In genomic region chr10:89792187-89792586, GRCh38 we compare ENCODE assay signal across 23 cellular contexts.
A peak's percentile ranks its signal among the peaks of the same experiment; 100 is the strongest.
DNase-seq lines count a peak whose midpoint lies in the region; ATAC-seq and TF ChIP-seq lines count a peak whose summit lies in the region.
"Had no signal": no experiment of that assay in that cellular context is flagged by ENCODE, and none has a peak within 500 bp of the region (broad histone marks: within the 10 kb centered on the region; RNA-seq: fewer than 3 reads in every experiment).

No MANE protein-coding gene starts in this region.

- ATAC-seq in RWPE2 (ENCODE audit: low read depth) (peak; percentile 68), HG02642 (IDR thresholded peaks at IDR 0.05; ENCODE audit: poor library complexity, unreplicated experiment) (no peak), HG03354 (IDR thresholded peaks at IDR 0.05; ENCODE audit: poor library complexity, severe bottlenecking, unreplicated experiment) (no peak)
- ATAC-seq: K562, Right ventricle myocardium inferior had no signal

- peaks cover 9% of the 10 kb centered on the region for H3K27me3 Mint-ChIP-seq in activated T-cell treated with anti-CD3 and anti-CD28 coated beads, Interleukin-2, amount 50 U/mL, for 24 hours

- no peaks in the 10 kb centered on the region for H3K4me1 Mint-ChIP-seq in activated T-cell treated with anti-CD3 and anti-CD28 coated beads, Interleukin-2, amount 50 U/mL, for 24 hours (ENCODE audit: low read depth)

- no peaks in the 10 kb centered on the region for H3K36me3 ChIP-seq in RWPE2 (ENCODE audit: low read depth)
- H3K36me3 ChIP-seq: BLaER1, Peyer's patch, SJSA1 had no signal

- H3K4me3 Mint-ChIP-seq in activated T-cell treated with anti-CD3 and anti-CD28 coated beads, Interleukin-2, amount 50 U/mL, for 24 hours: no peak overlapping the region
- H3K4me3 Mint-ChIP-seq: CD4-positive, alpha-beta memory T cell had no signal

- no peaks in the 10 kb centered on the region for H3K27me3 ChIP-seq in RWPE2 (ENCODE audit: insufficient read depth, poor library complexity, severe bottlenecking)
- H3K27me3 ChIP-seq: BLaER1, Peyer's patch, SJSA1 had no signal

- no peak overlapping the region for H3K27ac ChIP-seq in RWPE2 (ENCODE audit: poor library complexity, severe bottlenecking)
- H3K27ac ChIP-seq in coronary artery: no peak overlapping the region
- H3K27ac ChIP-seq: BLaER1, Peyer's patch, SJSA1 had no signal

- H3K4me3 ChIP-seq in RWPE2 (ENCODE audit: severe bottlenecking) (no peak overlapping the region), epithelial cell of esophagus (ENCODE audit: low read length) (no peak overlapping the region), coronary artery (no peak overlapping the region)
- H3K4me3 ChIP-seq: BLaER1, K562, Peyer's patch, SJSA1 had no signal

- peaks cover 8% of the 10 kb centered on the region for H3K4me1 ChIP-seq in RWPE2 (ENCODE audit: insufficient read depth, poor library complexity, severe bottlenecking)
- H3K4me1 ChIP-seq: Caco-2, Peyer's patch, SJSA1 had no signal

- no peaks in the 10 kb centered on the region for H3K9me3 Mint-ChIP-seq in activated T-cell treated with anti-CD3 and anti-CD28 coated beads, Interleukin-2, amount 50 U/mL, for 24 hours
- H3K9me3 Mint-ChIP-seq: CD4-positive, alpha-beta memory T cell had no signal

- H3K36me3 Mint-ChIP-seq in activated T-cell treated with anti-CD3 and anti-CD28 coated beads, Interleukin-2, amount 50 U/mL, for 24 hours (ENCODE audit: low read depth): no peaks in the 10 kb centered on the region
- H3K36me3 Mint-ChIP-seq: CD4-positive, alpha-beta memory T cell had no signal

- peak; percentile 15 for DNase-seq in HCEC 1CT
- DNase-seq in RWPE2 (ENCODE audit: low spot score): no peak
- peak; percentile 53 for DNase-seq in epithelial cell of esophagus (ENCODE audit: low read depth)
- no peak for DNase-seq in activated T-cell treated with anti-CD3 and anti-CD28 coated beads, Interleukin-2, amount 50 U/mL, for 24 hours
- no peak for DNase-seq in coronary artery (ENCODE audit: low spot score)
- DNase-seq: ACHN; Caco-2; CD4-positive, alpha-beta memory T cell; DND-41; GDM1; NCI-H1092; NCI-H1436 treated with DMSO at 0.1 percent for 48 hours; NCI-H1930; NCI-H2227 treated with DMSO at 0.1 percent for 48 hours; NCI-H510A; NCI-H774; Peyer's patch had no signal

- TF ChIP-seq CTCF in RWPE2 (IDR thresholded peaks at IDR 0.05; ENCODE audit: poor library complexity, severe bottlenecking) (no peak), epithelial cell of esophagus (IDR thresholded peaks at IDR 0.05; ENCODE audit: insufficient read depth, low read depth, low read length, missing control alignments) (no peak), coronary artery (IDR thresholded peaks at IDR 0.05) (no peak)

- H3K27ac Mint-ChIP-seq in activated T-cell treated with anti-CD3 and anti-CD28 coated beads, Interleukin-2, amount 50 U/mL, for 24 hours: no peak overlapping the region
- H3K27ac Mint-ChIP-seq: CD4-positive, alpha-beta memory T cell had no signal

- H3K9me3 ChIP-seq in RWPE2 (ENCODE audit: severe bottlenecking): no peaks in the 10 kb centered on the region
- H3K9me3 ChIP-seq: BLaER1, Caco-2, Peyer's patch, SJSA1 had no signal

Comparison
In these comparisons a context has a peak if more than half of its experiments do, and no peak if none do; other contexts are left out.
1. DNase-seq: peak in HCEC 1CT (single experiment) and epithelial cell of esophagus (single experiment); none in RWPE2 (single experiment), activated T-cell treated with anti-CD3 and anti-CD28 coated beads, Interleukin-2, amount 50 U/mL, for 24 hours (single experiment) and coronary artery (single experiment).